ENCODE assay signal across 31 cellular contexts in the genomic region with DNA sequence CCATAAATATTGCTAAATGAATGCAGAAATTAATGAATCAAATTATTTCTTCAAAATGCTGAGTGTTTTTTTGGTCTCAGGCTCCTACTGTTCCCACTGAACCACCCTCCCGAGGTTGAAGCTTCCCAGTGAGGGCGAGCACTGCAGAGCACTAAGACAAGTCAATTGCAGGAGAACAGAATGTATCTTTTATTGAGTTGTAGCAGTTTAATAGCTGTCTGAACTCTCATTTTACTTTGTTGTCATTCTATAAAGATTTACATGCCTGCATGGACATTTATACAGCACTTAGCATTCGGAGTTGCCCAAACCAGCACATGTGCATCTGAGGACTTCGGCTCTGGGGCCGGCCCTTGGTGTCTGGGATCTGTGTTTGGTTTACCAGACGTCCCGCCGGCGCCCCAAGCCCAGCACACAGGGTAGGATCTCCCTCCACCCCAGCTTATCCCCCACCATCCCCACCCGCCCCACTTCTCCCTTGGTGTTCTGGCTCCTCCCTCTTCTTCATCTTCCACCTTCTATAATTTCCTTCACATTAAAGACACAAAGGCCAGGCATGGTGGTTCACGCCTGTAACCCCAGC.
"Had no signal": no experiment of that assay in that cellular context is flagged by ENCODE, and none has a peak within 500 bp of the region (broad histone marks: within the 10 kb centered on the region; RNA-seq: fewer than 3 reads in every experiment).

No MANE protein-coding gene starts in this region.

- DNase-seq: activated CD4-positive, alpha-beta T cell treated with anti-CD3 and anti-CD28 coated beads, Interleukin-2, amount 10 ng/mL, durations not matched to agents 24 days and 14 days; activated CD4-positive, alpha-beta T cell treated with anti-CD3 and anti-CD28 coated beads, Interleukin-2, amount 50 U/mL, for 4 hours; activated CD8-positive, alpha-beta T cell treated with anti-CD3 and anti-CD28 coated beads for 36 hours; activated effector memory CD4-positive, alpha-beta T cell treated with anti-CD3 and anti-CD28 coated beads, Interleukin-2, amount 50 U/mL, for 16 hours; activated naive CD4-positive, alpha-beta T cell; activated naive CD4-positive, alpha-beta T cell treated with anti-CD3 and anti-CD28 coated beads, Interleukin-2, amount 50 U/mL, for 16 hours; activated naive CD8-positive, alpha-beta T cell treated with anti-CD3 and anti-CD28 coated beads, Interleukin-2, amount 10 ng/mL, durations not matched to agents 7 days and 5 days; activated T-cell treated with anti-CD3 and anti-CD28 coated beads, Interleukin-2, amount 50 U/mL, for 1 hour; activated T-cell treated with anti-CD3 and anti-CD28 coated beads, Interleukin-2, amount 50 U/mL, for 72 hours; amygdala; body of pancreas; cerebellar nuclear complex; Kasumi-1; KG1; MG63; NCI-H1048; NCI-H1436 treated with DMSO at 0.1 percent for 48 hours; NCI-H187 treated with DMSO at 0.1 percent for 48 hours; NCI-H2081 treated with DMSO at 0.1 percent for 48 hours; NCI-H226; NCI-H446 treated with DMSO at 0.1 percent for 48 hours; NCI-H524; NCI-H69; SHP77; SJCRH30; T1000 had no signal

- H3K27me3 Mint-ChIP-seq: activated CD4-positive, alpha-beta T cell treated with anti-CD3 and anti-CD28 coated beads, Interleukin-2, amount 10 ng/mL, durations not matched to agents 24 days and 14 days; activated CD8-positive, alpha-beta T cell treated with anti-CD3 and anti-CD28 coated beads for 36 hours; activated naive CD8-positive, alpha-beta T cell treated with anti-CD3 and anti-CD28 coated beads, Interleukin-2, amount 10 ng/mL, durations not matched to agents 7 days and 5 days; activated T-helper 17 cell treated with anti-CD3 and anti-CD28 coated beads, Interleukin-2, amount 50 U/mL, for 72 hours had no signal

- H3K9me3 Mint-ChIP-seq: activated CD4-positive, alpha-beta T cell treated with anti-CD3 and anti-CD28 coated beads, Interleukin-2, amount 10 ng/mL, durations not matched to agents 24 days and 14 days; activated T-cell treated with anti-CD3 and anti-CD28 coated beads, Interleukin-2, amount 50 U/mL, for 72 hours; activated T-helper 17 cell treated with anti-CD3 and anti-CD28 coated beads, Interleukin-2, amount 50 U/mL, for 72 hours had no signal

- H3K9me3 ChIP-seq: ascending aorta, MG63, SJCRH30 had no signal

- H3K4me1 ChIP-seq: ascending aorta, body of pancreas, breast epithelium had no signal

- H3K27ac Mint-ChIP-seq: activated CD4-positive, alpha-beta T cell treated with anti-CD3 and anti-CD28 coated beads, Interleukin-2, amount 10 ng/mL, durations not matched to agents 24 days and 14 days; activated CD8-positive, alpha-beta T cell treated with anti-CD3 and anti-CD28 coated beads for 36 hours; activated naive CD8-positive, alpha-beta T cell treated with anti-CD3 and anti-CD28 coated beads, Interleukin-2, amount 10 ng/mL, durations not matched to agents 7 days and 5 days; activated T-cell treated with anti-CD3 and anti-CD28 coated beads, Interleukin-2, amount 50 U/mL, for 72 hours; activated T-helper 17 cell treated with anti-CD3 and anti-CD28 coated beads, Interleukin-2, amount 50 U/mL, for 72 hours had no signal

- H3K4me3 Mint-ChIP-seq: activated CD4-positive, alpha-beta T cell treated with anti-CD3 and anti-CD28 coated beads, Interleukin-2, amount 10 ng/mL, durations not matched to agents 24 days and 14 days; activated CD8-positive, alpha-beta T cell treated with anti-CD3 and anti-CD28 coated beads for 36 hours; activated naive CD8-positive, alpha-beta T cell treated with anti-CD3 and anti-CD28 coated beads, Interleukin-2, amount 10 ng/mL, durations not matched to agents 7 days and 5 days; activated T-cell treated with anti-CD3 and anti-CD28 coated beads, Interleukin-2, amount 50 U/mL, for 72 hours; activated T-helper 17 cell treated with anti-CD3 and anti-CD28 coated beads, Interleukin-2, amount 50 U/mL, for 72 hours had no signal

- H3K4me1 Mint-ChIP-seq: activated T-helper 17 cell treated with anti-CD3 and anti-CD28 coated beads, Interleukin-2, amount 50 U/mL, for 72 hours had no signal

- H3K27ac ChIP-seq: ascending aorta, body of pancreas, breast epithelium, SJCRH30, SK-N-MC had no signal

- ATAC-seq: activated CD8-positive, alpha-beta T cell treated with anti-CD3 and anti-CD28 coated beads for 36 hours; activated T-cell treated with anti-CD3 and anti-CD28 coated beads, Interleukin-2, amount 50 U/mL, for 72 hours; activated T-helper 17 cell treated with anti-CD3 and anti-CD28 coated beads, Interleukin-2, amount 50 U/mL, for 72 hours; body of pancreas; Panc1 had no signal

- H3K27me3 ChIP-seq: ascending aorta, body of pancreas, breast epithelium, MG63, SJCRH30 had no signal
